In genomic region chr6:37432916-37433656, GRCh38 we compare ENCODE assay signal across 8 cellular contexts. TPM values are rescaled to one million over a fixed set of nuclear protein-coding genes. Genes with fewer than 3 reads are reported as not detected.
DNase-seq lines count a peak whose midpoint lies in the region; ATAC-seq and TF ChIP-seq lines count a peak whose summit lies in the region.

CMTR1 (plus strand) TSS chr6:37433221; CDS start chr6:37435630, 2,409 bp downstream.

- no peaks in the 10 kb centered on the region for H3K9me3 ChIP-seq in psoas muscle

- DNase-seq in NCI-H1694 treated with DMSO at 0.1 percent for 48 hours (lab: John Stamatoyannopoulos, UW): peak; percentile 48
- peak; percentile 91 to 98 (median 96) for DNase-seq in T-helper 2 cell
- DNase-seq in left ventricle myocardium superior: peak; percentile 97
- DNase-seq in psoas muscle: peak; percentile 96 to 97

- peaks cover 3% of the 10 kb centered on the region for H3K4me1 ChIP-seq in psoas muscle
- H3K4me1 ChIP-seq in urinary bladder (ENCODE audit: insufficient read depth): no peaks in the 10 kb centered on the region

- H3K36me3 ChIP-seq in psoas muscle (ENCODE audit: insufficient read depth in 1 of 2, low read depth in 1 of 2) (peaks cover 2 to 27% of the 10 kb centered on the region in 2 donors), urinary bladder (ENCODE audit: insufficient read depth) (no peaks in the 10 kb centered on the region)

- H3K4me3 ChIP-seq in psoas muscle: peak within 1 kb of the TSS; percentile 88
- H3K4me3 ChIP-seq in urinary bladder (ENCODE audit: low read depth, low read length): peak within 1 kb of the TSS; percentile 88

- intact Hi-C loops in left ventricle myocardium superior (cut with micrococcal nuclease) (no loop called here), psoas muscle (cut with DNase I) (loop anchor here in 1 of 2 donors (1.0 to 5.0 kb wide), 2 partner anchors 108 to 211 kb away; no protein-coding TSS in a partner anchor)

- H3K27me3 ChIP-seq in psoas muscle (ENCODE audit: insufficient read depth in 3 of 3, low read length in 2 of 3): no peaks in the 10 kb centered on the region

- TF ChIP-seq CTCF in psoas muscle (IDR thresholded peaks at IDR 0.05): no peak

- peak; percentile 91 for ATAC-seq in GM18502 (IDR thresholded peaks at IDR 0.05; ENCODE audit: poor library complexity, unreplicated experiment)
- ATAC-seq in HG02938 (IDR thresholded peaks at IDR 0.05; ENCODE audit: unreplicated experiment): peak; percentile 78
- ATAC-seq in left ventricle myocardium superior: peak; percentile 99
- ATAC-seq in psoas muscle: peak; percentile 99 to 100 (median 100)

- peak within 1 kb of the TSS; percentile 89 for H3K27ac ChIP-seq in angular gyrus (ENCODE audit: low read depth, low read length)
- peak within 1 kb of the TSS; percentile 89 for H3K27ac ChIP-seq in psoas muscle
- peak within 1 kb of the TSS; percentile 89 for H3K27ac ChIP-seq in urinary bladder (ENCODE audit: low read depth)

- WGBS in psoas muscle, 3 donors: 0 to 1% (median 0%) methylated on average over 34 to 61 of the region's 61 CpGs
- WGBS in urinary bladder: under 1% methylated on average over 61 of the region's 61 CpGs

RNA-seq across cellular contexts. Expression of gene CMTR1, which starts in this region (rescaled TPM):
- 30.0 TPM for total RNA-seq in left ventricle myocardium superior
- total RNA-seq in psoas muscle: 10 to 100 TPM; 24.4 to 29.9 (median 26.5) TPM
- 10 to 100 TPM in 2 of 3 donors, 1 to 10 TPM in 1; 8.8 to 22.2 (median 13.5) TPM for polyA plus RNA-seq in psoas muscle
- 32.3 TPM for total RNA-seq in urinary bladder
- polyA plus RNA-seq in urinary bladder: 26.0 TPM

Comparison
In these comparisons a context has a peak if more than half of its experiments do, and no peak if none do; other contexts are left out.
1. Peak in every context shown above with its lines: DNase-seq, ATAC-seq, H3K4me3 ChIP-seq and H3K27ac ChIP-seq.